Comparison of ENCODE assay signal across 8 cellular contexts in the genomic region with DNA sequence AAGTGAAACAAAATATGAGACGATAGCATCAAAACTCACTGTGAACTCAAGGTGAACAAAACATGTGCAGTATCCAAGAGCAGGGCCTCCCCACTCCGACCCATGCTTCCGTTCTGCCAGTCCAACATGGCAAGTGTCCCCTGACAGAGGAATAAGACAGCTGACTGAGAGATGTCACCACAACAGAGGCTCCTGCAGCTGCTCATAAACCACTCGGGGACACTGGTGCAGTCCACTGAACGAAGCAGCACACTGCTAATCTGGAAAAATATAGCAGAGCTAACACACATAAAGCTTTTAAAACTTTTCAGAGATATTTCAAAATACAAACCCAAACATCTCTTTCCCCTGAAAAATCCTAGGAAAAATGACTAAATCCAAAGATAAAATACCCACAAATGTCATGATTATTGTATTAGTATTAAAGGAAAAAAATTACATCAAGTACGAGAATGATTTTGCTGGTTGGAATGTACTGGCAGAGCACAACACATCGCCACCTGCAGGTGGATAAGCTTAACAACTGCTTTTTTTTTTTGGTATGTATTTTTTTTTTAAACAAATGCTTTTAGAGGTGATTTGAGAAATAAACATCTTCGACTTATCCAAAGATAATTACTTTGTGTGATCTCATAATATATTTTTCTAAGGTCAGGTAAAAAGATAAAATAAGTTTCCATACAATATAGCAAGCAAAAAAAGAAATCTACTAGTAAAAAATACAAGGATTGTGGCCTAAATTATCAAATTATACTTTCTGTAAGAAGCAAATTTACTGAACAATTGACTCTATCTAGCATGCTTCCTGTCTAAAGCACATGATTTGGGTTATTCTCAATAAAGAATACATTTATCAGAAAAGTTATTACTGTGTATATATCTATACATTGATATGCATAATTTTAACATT. TPM values are rescaled to one million over a fixed set of nuclear protein-coding genes. Genes with fewer than 3 reads are reported as not detected.
A peak's percentile ranks its signal among the peaks of the same experiment; 100 is the strongest.
DNase-seq lines count a peak whose midpoint lies in the region; TF ChIP-seq lines count a peak whose summit lies in the region.

No MANE protein-coding gene starts in this region.

- no peak overlapping the region for H4K8ac ChIP-seq in neuronal stem cell (ENCODE audit: low read depth, low read length)

- no peak overlapping the region for H2BK120ac ChIP-seq in neuronal stem cell (ENCODE audit: low read depth, low read length)

- H4K20me1 ChIP-seq in KMS-11 (ENCODE audit: insufficient read depth), result no peaks in the 10 kb centered on the region

- H3K4me1 ChIP-seq in KMS-11 (ENCODE audit: low read depth, poor library complexity, severe bottlenecking) (peaks cover 24% of the 10 kb centered on the region), esophagus squamous epithelium (peaks cover 0 to 4% (median 0%) of the 10 kb centered on the region in 3 donors), neuronal stem cell (ENCODE audit: control insufficient read depth in 2 of 2, insufficient read depth in 1 of 2, low read depth in 1 of 2, low read length in 2 of 2) (no peaks in the 10 kb centered on the region)

- peak; percentile 37 for DNase-seq in activated CD4-positive, alpha-beta T cell treated with anti-CD3 and anti-CD28 coated beads, Interleukin-2, amount 10 ng/mL, durations not matched to agents 7 days and 5 days
- DNase-seq in activated CD4-positive, alpha-beta T cell treated with anti-CD3 and anti-CD28 coated beads, Interleukin-2, amount 50 U/mL, for 48 hours, result no peak
- DNase-seq in SK-MEL-5 (ENCODE audit: low read depth, low spot score) (peak; percentile 77), esophagus squamous epithelium (lab: John Stamatoyannopoulos, UW) (no peak), neuronal stem cell (ENCODE audit: low spot score) (peak; percentile 15), GOT3 (lab: John Stamatoyannopoulos, UW) (no peak)
- DNase-seq in stimulated activated CD8-positive, alpha-beta memory T cell treated with anti-CD3 and anti-CD28 coated beads, Interleukin-4, amount 100 ng/mL, for 48 hours, result no peak

- in situ Hi-C loops in SK-MEL-5 (cut with HindIII; ENCODE audit: low pct_unique_long_range_greater_than_20kb, low sequenced_read_pairs), result loop anchor here (25.0 kb wide), 1 partner anchor 465 kb away; no protein-coding TSS in a partner anchor

- H3K9me3 Mint-ChIP-seq in activated CD4-positive, alpha-beta T cell treated with anti-CD3 and anti-CD28 coated beads, Interleukin-2, amount 10 ng/mL, durations not matched to agents 7 days and 5 days, result no peaks in the 10 kb centered on the region

- no peak overlapping the region for H2BK15ac ChIP-seq in neuronal stem cell (ENCODE audit: low read length)

- H2AFZ ChIP-seq in KMS-11 (ENCODE audit: low read depth) (no peak overlapping the region), neuronal stem cell (ENCODE audit: low read length) (no peak overlapping the region)

- no peaks in the 10 kb centered on the region for H3K27me3 ChIP-seq in KMS-11 (ENCODE audit: insufficient read depth, low read depth)
- H3K27me3 ChIP-seq in esophagus squamous epithelium, result no peaks in the 10 kb centered on the region
- no peaks in the 10 kb centered on the region for H3K27me3 ChIP-seq in neuronal stem cell (ENCODE audit: control insufficient read depth in 3 of 3, insufficient read depth in 3 of 3, low read depth in 1 of 3, low read length in 3 of 3)

- CTCF ChIA-PET in activated CD4-positive, alpha-beta T cell treated with anti-CD3 and anti-CD28 coated beads, Interleukin-2, amount 10 ng/mL, durations not matched to agents 7 days and 5 days (lab: Charles Lee), result interaction anchor here (0.5 to 1.7 kb wide), 17 partner anchors 9 to 630 kb away, joined by 3 to 15 read pairs (median 4); a partner anchor contains a TSS

- peaks cover 15% of the 10 kb centered on the region for H3K4me1 Mint-ChIP-seq in activated CD4-positive, alpha-beta T cell treated with anti-CD3 and anti-CD28 coated beads, Interleukin-2, amount 10 ng/mL, durations not matched to agents 7 days and 5 days

- H3K4me2 ChIP-seq in KMS-11 (no peak overlapping the region), neuronal stem cell (ENCODE audit: insufficient read depth, low read length, poor library complexity, severe bottlenecking) (no peak overlapping the region)

- POLR2A ChIA-PET in activated CD4-positive, alpha-beta T cell treated with anti-CD3 and anti-CD28 coated beads, Interleukin-2, amount 10 ng/mL, durations not matched to agents 7 days and 5 days (lab: Charles Lee), result interaction anchor here (0.6 to 1.0 kb wide), 2 partner anchors 10 to 614 kb away, joined by 3 to 11 read pairs; no protein-coding TSS in a partner anchor

- H2AK5ac ChIP-seq in neuronal stem cell (ENCODE audit: low read depth, low read length), result no peak overlapping the region

- no peak overlapping the region for H2BK12ac ChIP-seq in neuronal stem cell (ENCODE audit: low read length)

- H2BK5ac ChIP-seq in neuronal stem cell (ENCODE audit: low read length), result no peak overlapping the region

- H3K36me3 ChIP-seq in KMS-11 (ENCODE audit: insufficient read depth) (peaks cover 3% of the 10 kb centered on the region; the same call in 1 of the 2 replicates), esophagus squamous epithelium (peaks cover 0 to 91% (median 19%) of the 10 kb centered on the region in 3 donors), neuronal stem cell (replicated peaks in 1 of 2; ENCODE audit: control insufficient read depth in 2 of 2, insufficient read depth in 2 of 2, low read length in 2 of 2) (peaks cover 11 to 86% of the 10 kb centered on the region in 2 donors)

- H3K23ac ChIP-seq in neuronal stem cell (ENCODE audit: low read depth, low read length, poor library complexity), result no peak overlapping the region

- TF ChIP-seq POLR2A in esophagus squamous epithelium (IDR thresholded peaks at IDR 0.05), result no peak

- peak; percentile 90 for TF ChIP-seq CTCF in KMS-11 (conservative IDR thresholded peaks at IDR 0.05; ENCODE audit: low read depth, low read length)
- TF ChIP-seq CTCF in esophagus squamous epithelium (IDR thresholded peaks at IDR 0.05), result peak; percentile 47 to 79 (median 60)

- no peak overlapping the region for H3K27ac Mint-ChIP-seq in activated CD4-positive, alpha-beta T cell treated with anti-CD3 and anti-CD28 coated beads, Interleukin-2, amount 10 ng/mL, durations not matched to agents 7 days and 5 days

- H3K27ac ChIP-seq in KMS-11, result no peak overlapping the region
- peak overlapping the region in 1 of 4 donors; percentile 31 for H3K27ac ChIP-seq in esophagus squamous epithelium
- H3K27ac ChIP-seq in neuronal stem cell (replicated peaks; ENCODE audit: low read length), result no peak overlapping the region

- H3K9me3 ChIP-seq in esophagus squamous epithelium (no peaks in the 10 kb centered on the region), neuronal stem cell (replicated peaks in 1 of 2; ENCODE audit: control insufficient read depth in 2 of 2, insufficient read depth in 1 of 2, low read depth in 1 of 2, low read length in 2 of 2) (no peaks in the 10 kb centered on the region)

- H3K4me3 Mint-ChIP-seq in activated CD4-positive, alpha-beta T cell treated with anti-CD3 and anti-CD28 coated beads, Interleukin-2, amount 10 ng/mL, durations not matched to agents 7 days and 5 days, result no peak overlapping the region

- intact Hi-C loops in esophagus squamous epithelium (cut with DNase I), result no loop called here

- no peaks in the 10 kb centered on the region for H3K27me3 Mint-ChIP-seq in activated CD4-positive, alpha-beta T cell treated with anti-CD3 and anti-CD28 coated beads, Interleukin-2, amount 10 ng/mL, durations not matched to agents 7 days and 5 days

- no peak overlapping the region for H4K91ac ChIP-seq in neuronal stem cell (ENCODE audit: low read depth, low read length, poor library complexity)

- H3K18ac ChIP-seq in neuronal stem cell (ENCODE audit: low read length), result no peak overlapping the region

- no peak overlapping the region for H3K4me3 ChIP-seq in KMS-11 (IDR thresholded peaks at IDR 0.05; ENCODE audit: insufficient read depth, low read depth, low read length)
- H3K4me3 ChIP-seq in esophagus squamous epithelium, result no peak overlapping the region
- H3K4me3 ChIP-seq in neuronal stem cell (ENCODE audit: low read length in 2 of 2), result no peak overlapping the region

- no peak overlapping the region for H3K4ac ChIP-seq in neuronal stem cell (ENCODE audit: low read length)

- H3K79me1 ChIP-seq in neuronal stem cell (ENCODE audit: low read depth, low read length), result no peaks in the 10 kb centered on the region

- H3K14ac ChIP-seq in neuronal stem cell (ENCODE audit: low read length), result no peak overlapping the region

- no peaks in the 10 kb centered on the region for H3K79me2 ChIP-seq in KMS-11 (ENCODE audit: insufficient read depth, low read depth)

- peaks cover 43% of the 10 kb centered on the region for H3K36me3 Mint-ChIP-seq in activated CD4-positive, alpha-beta T cell treated with anti-CD3 and anti-CD28 coated beads, Interleukin-2, amount 10 ng/mL, durations not matched to agents 7 days and 5 days (ENCODE audit: low read depth)

- 42 to 51% methylated on average over 8 of the region's 8 CpGs for WGBS in esophagus squamous epithelium, 2 donors
- WGBS in neuronal stem cell (ENCODE audit: extremely low coverage in 2 of 2, insufficient read length in 2 of 2, insufficient replicate concordance in 1 of 2), 2 donors, result no CpG with 5 or more reads among the region's 8 CpGs

- H3K9ac ChIP-seq in KMS-11, result no peak overlapping the region
- H3K9ac ChIP-seq in neuronal stem cell (ENCODE audit: low read depth, low read length, poor library complexity), result no peak overlapping the region

RNA-seq across cellular contexts. Expression of a gene that starts 18.6 kb away (rescaled TPM):
- total RNA-seq in activated CD4-positive, alpha-beta T cell treated with anti-CD3 and anti-CD28 coated beads, Interleukin-2, amount 10 ng/mL, durations not matched to agents 7 days and 5 days, result 10 to 100 TPM; 26.2 to 32.2 TPM
- 50.3 and 57.3 TPM in 2 replicates for total RNA-seq in SK-MEL-5 (2014; rRNA removed; shearing (Covaris generic))
- 34.9 and 35.5 TPM in 2 replicates for polyA plus RNA-seq in SK-MEL-5 (2015; cell fraction: cytosol; rRNA removed)
- 179 and 266 TPM in 2 replicates for polyA plus RNA-seq in SK-MEL-5 (2015; cell fraction: nucleus; rRNA removed)
- 10 to 100 TPM; 14.0 to 32.2 (median 21.0) TPM for total RNA-seq in esophagus squamous epithelium
- polyA plus RNA-seq in neuronal stem cell (2013, experiment 1 of 2), result 7.4 TPM
- 7.2 TPM for polyA plus RNA-seq in neuronal stem cell (2013, experiment 2 of 2)

RNA-seq across cellular contexts. Expression of a gene that starts 59.8 kb away (rescaled TPM):
- under 1 TPM; 0.20 to 0.40 TPM for total RNA-seq in activated CD4-positive, alpha-beta T cell treated with anti-CD3 and anti-CD28 coated beads, Interleukin-2, amount 10 ng/mL, durations not matched to agents 7 days and 5 days
- 17.6 and 20.9 TPM in 2 replicates for total RNA-seq in SK-MEL-5 (2014; rRNA removed; shearing (Covaris generic))
- 10.8 and 15.3 TPM in 2 replicates for polyA plus RNA-seq in SK-MEL-5 (2015; cell fraction: cytosol; rRNA removed)
- 240 and 283 TPM in 2 replicates for polyA plus RNA-seq in SK-MEL-5 (2015; cell fraction: nucleus; rRNA removed)
- total RNA-seq in esophagus squamous epithelium, result 10 to 100 TPM in 2 of 4 donors, 1 to 10 TPM in 2; 1.7 to 25.7 (median 8.3) TPM
- 4.3 TPM for polyA plus RNA-seq in neuronal stem cell (2013, experiment 1 of 2)
- polyA plus RNA-seq in neuronal stem cell (2013, experiment 2 of 2), result 3.9 TPM

Comparison
In these comparisons a context has a peak if more than half of its experiments do, and no peak if none do; other contexts are left out.
1. DNase-seq: peak in activated CD4-positive, alpha-beta T cell treated with anti-CD3 and anti-CD28 coated beads, Interleukin-2, amount 10 ng/mL, durations not matched to agents 7 days and 5 days (single experiment), SK-MEL-5 (single experiment) and neuronal stem cell (single experiment); none in activated CD4-positive, alpha-beta T cell treated with anti-CD3 and anti-CD28 coated beads, Interleukin-2, amount 50 U/mL, for 48 hours (0 of 2), esophagus squamous epithelium (single experiment), stimulated activated CD8-positive, alpha-beta memory T cell treated with anti-CD3 and anti-CD28 coated beads, Interleukin-4, amount 100 ng/mL, for 48 hours (single experiment) and GOT3 (single experiment).